In the genomic region with DNA sequence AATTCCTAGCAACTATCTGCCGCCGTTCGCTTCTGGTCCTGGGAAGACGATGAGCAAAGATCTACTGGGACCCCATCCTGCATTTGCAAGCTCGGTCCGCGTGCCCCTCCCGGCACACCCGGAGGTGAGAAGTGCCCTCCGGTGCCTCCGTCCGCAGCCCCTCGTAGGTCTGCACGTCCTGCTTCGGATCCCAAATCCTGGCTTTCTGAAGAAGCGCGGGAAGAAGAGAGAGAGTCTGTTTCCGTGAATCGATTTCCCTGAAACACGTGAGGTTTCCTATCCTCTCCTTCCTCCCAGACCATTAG, we compare ENCODE assay signal across 8 cellular contexts. TPM values are rescaled to one million over a fixed set of nuclear protein-coding genes. Genes with fewer than 3 reads are reported as not detected.
DNase-seq lines count a peak whose midpoint lies in the region; ATAC-seq and TF ChIP-seq lines count a peak whose summit lies in the region.

No MANE protein-coding gene starts in this region.

- H3K9me2 ChIP-seq in DOHH2 (replicated peaks; ENCODE audit: control insufficient read depth, low read length), result no peaks in the 10 kb centered on the region

- no peak for TF ChIP-seq POLR2A in sigmoid colon (IDR thresholded peaks at IDR 0.05)

- no peaks in the 10 kb centered on the region for H4K20me1 ChIP-seq in DOHH2 (ENCODE audit: control insufficient read depth, insufficient read depth, low read depth, low read length)

- H3K79me2 ChIP-seq in DOHH2 (ENCODE audit: control insufficient read depth, low read length), result no peaks in the 10 kb centered on the region

- H3K4me1 ChIP-seq in DOHH2 (ENCODE audit: control insufficient read depth, low read length) (peaks cover 13% of the 10 kb centered on the region), sigmoid colon (peaks cover 0 to 40% (median 21%) of the 10 kb centered on the region in 4 donors)

- H3K27ac ChIP-seq in DOHH2 (ENCODE audit: low read depth, low read length) (no peak overlapping the region), sigmoid colon (peak overlapping the region; percentile 58 to 94 (median 76))

- H3K36me3 ChIP-seq in DOHH2 (ENCODE audit: control insufficient read depth, low read length), result no peaks in the 10 kb centered on the region
- no peaks in the 10 kb centered on the region for H3K36me3 ChIP-seq in sigmoid colon

- peak overlapping the region; percentile 95 for H3K4me3 Mint-ChIP-seq in T-helper 17 cell

- no peak for ATAC-seq in T-helper 17 cell
- ATAC-seq in GM21619 (IDR thresholded peaks at IDR 0.05; ENCODE audit: unreplicated experiment), result no peak
- no peak for ATAC-seq in GM21423 (IDR thresholded peaks at IDR 0.05; ENCODE audit: unreplicated experiment)

- no peaks in the 10 kb centered on the region for H3F3A ChIP-seq in DOHH2 (ENCODE audit: control insufficient read depth, insufficient read depth)

- intact Hi-C loops in sigmoid colon (cut with DNase I), result loop anchor here (1.0 to 5.0 kb wide), 4 partner anchors 613 to 976 kb away; no protein-coding TSS in a partner anchor
- intact Hi-C loops in posterior vena cava (cut with DNase I), result loop anchor here in 1 of 2 donors (10.0 kb wide), 1 partner anchor 501 kb away; no protein-coding TSS in a partner anchor

- H3K4me3 ChIP-seq in DOHH2 (ENCODE audit: low read length), result peak overlapping the region; percentile 59; the same call in 1 of the 2 replicates
- H3K4me3 ChIP-seq in foreskin fibroblast (ENCODE audit: low read depth in 1 of 2, low read length in 2 of 2), result peak overlapping the region; percentile 60 to 75
- peak overlapping the region; percentile 38 to 61 (median 54) for H3K4me3 ChIP-seq in sigmoid colon

- H3K4me2 ChIP-seq in DOHH2 (ENCODE audit: low read length), result peak overlapping the region; percentile 72

- TF ChIP-seq EP300 in sigmoid colon (IDR thresholded peaks at IDR 0.05), result no peak

- no peak for DNase-seq in T-helper 17 cell
- DNase-seq in foreskin fibroblast, result peak in 1 of 2 donors; percentile 25
- DNase-seq in sigmoid colon, result no peak
- DNase-seq in posterior vena cava (ENCODE audit: low spot score), result no peak
- DNase-seq in NCI-H2081 treated with DMSO at 0.1 percent for 48 hours (lab: John Stamatoyannopoulos, UW), result no peak

- WGBS in sigmoid colon, 2 donors, result 6 to 7% methylated on average over 20 of the region's 20 CpGs

- H3K27me3 ChIP-seq in DOHH2 (ENCODE audit: control insufficient read depth, low read length), result peaks cover 81% of the 10 kb centered on the region
- peaks cover 0 to 40% (median 0%) of the 10 kb centered on the region in 3 donors for H3K27me3 ChIP-seq in sigmoid colon

- H3K36me3 Mint-ChIP-seq in T-helper 17 cell (ENCODE audit: low read depth), result peaks cover 3% of the 10 kb centered on the region

- H3K4me1 Mint-ChIP-seq in T-helper 17 cell, result peaks cover 30% of the 10 kb centered on the region

- peaks cover 52% of the 10 kb centered on the region for H3K27me3 Mint-ChIP-seq in T-helper 17 cell

- H3K27ac Mint-ChIP-seq in T-helper 17 cell, result peak overlapping the region; percentile 91

- no peak for TF ChIP-seq CTCF in DOHH2 (IDR thresholded peaks at IDR 0.05; ENCODE audit: low read depth, low read length, poor library complexity, severe bottlenecking)
- no peak for TF ChIP-seq CTCF in foreskin fibroblast (IDR thresholded peaks at IDR 0.05; ENCODE audit: low read depth, low read length)
- TF ChIP-seq CTCF in sigmoid colon (IDR thresholded peaks at IDR 0.05), result no peak

- no peaks in the 10 kb centered on the region for H3K9me3 ChIP-seq in DOHH2 (ENCODE audit: control insufficient read depth, insufficient read depth, low read length)
- H3K9me3 ChIP-seq in T-helper 17 cell (ENCODE audit: control insufficient read depth, low read length, poor library complexity, severe bottlenecking), result no peaks in the 10 kb centered on the region
- no peaks in the 10 kb centered on the region for H3K9me3 ChIP-seq in sigmoid colon

RNA-seq across cellular contexts. Expression of a gene that starts 5.0 kb away (rescaled TPM):
- total RNA-seq in T-helper 17 cell, result not detected
- total RNA-seq in sigmoid colon, result 10 to 100 TPM in 3 of 4 donors, 1 to 10 TPM in 1; 7.8 to 33.0 (median 19.7) TPM
- polyA plus RNA-seq in sigmoid colon, result 1 to 10 TPM in 2 of 3 donors, under 1 TPM in 1; 0.69 to 6.2 (median 3.0) TPM
- 10 to 100 TPM; 74.0 to 78.3 TPM for total RNA-seq in posterior vena cava

Comparison
In these comparisons a context has a peak if more than half of its experiments do, and no peak if none do; other contexts are left out.
1. RNA of a gene that starts 5.0 kb away (total RNA-seq): 74.0 to 78.3 TPM in posterior vena cava and 7.8 to 33.0 TPM in sigmoid colon; not detected in T-helper 17 cell; every median in the first group is over 4 times any median in the second.
2. Peak in every context shown above with its lines, with median percentiles within 50 percentile points of each other: H3K4me3 ChIP-seq.